11 cellular contexts compared by ENCODE assay signal in the genomic region with DNA sequence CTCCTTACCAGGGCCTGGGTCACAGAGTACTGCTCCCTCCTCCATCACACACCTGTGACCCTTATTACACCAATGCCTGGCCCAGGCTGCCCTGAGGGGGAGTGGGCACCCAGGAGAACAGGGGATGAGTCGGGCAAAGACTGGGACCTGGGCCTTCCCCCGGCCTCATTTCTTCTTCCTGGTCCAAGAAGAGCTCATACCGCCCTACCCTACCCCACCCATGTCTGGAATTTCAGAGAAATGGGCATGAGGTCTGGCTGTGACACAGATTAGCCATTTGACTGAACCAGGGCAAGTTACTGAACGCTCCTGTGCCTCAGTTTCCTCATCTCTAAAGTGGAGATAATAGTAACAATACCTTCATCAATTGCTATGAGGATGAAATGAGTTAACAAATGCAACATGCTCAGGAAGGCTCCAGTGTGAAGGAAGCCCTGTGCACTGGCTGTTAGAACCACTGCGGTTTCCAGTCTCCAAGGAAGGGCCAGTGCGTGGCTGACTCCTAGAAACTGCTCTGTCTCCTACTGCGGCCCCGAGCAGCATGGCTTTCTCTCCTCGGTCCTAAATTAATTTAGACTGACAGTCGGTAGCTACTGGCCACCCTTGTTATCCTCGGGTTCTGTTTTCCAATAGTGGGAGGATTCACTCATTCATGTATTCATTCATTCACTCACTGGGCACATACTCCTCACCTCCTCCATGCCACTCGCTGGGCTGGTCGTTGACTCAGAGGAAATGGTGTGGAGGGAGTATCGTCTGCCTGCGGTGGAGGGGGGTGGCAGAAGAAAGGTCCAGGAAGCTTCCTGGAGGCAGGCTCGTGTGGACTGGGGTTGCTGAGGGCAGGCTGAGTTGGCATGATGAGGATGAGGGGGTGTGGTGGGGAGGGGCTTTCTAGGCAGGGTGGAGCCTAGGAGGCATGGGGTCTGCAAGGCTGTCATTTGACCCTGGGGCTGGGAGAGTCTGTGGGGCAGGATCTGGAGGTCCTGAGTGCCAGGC.
DNase-seq lines count a peak whose midpoint lies in the region; ATAC-seq, FAIRE-seq and TF ChIP-seq lines count a peak whose summit lies in the region.
"Had no signal": no experiment of that assay in that cellular context is flagged by ENCODE, and none has a peak within 500 bp of the region (broad histone marks: within the 10 kb centered on the region; RNA-seq: fewer than 3 reads in every experiment).

No MANE protein-coding gene starts in this region.

- H3K9ac ChIP-seq in colonic mucosa (ENCODE audit: low read depth in 2 of 2, low read length in 2 of 2), result no peak overlapping the region

- peak; percentile 43; the same call in 2 of the 3 replicates for ATAC-seq in RWPE2 (ENCODE audit: low read depth)

- DNase-seq in H4 (ENCODE audit: low spot score), result peak; percentile 58
- DNase-seq in RWPE2 (ENCODE audit: low spot score), result no peak
- peak; percentile 33 for DNase-seq in fibroblast of the aortic adventitia (ENCODE audit: low read depth)
- peak; percentile 66 for DNase-seq in small intestine
- DNase-seq in colonic mucosa, result no peak
- DNase-seq in stimulated activated CD4-positive, alpha-beta T cell treated with anti-CD3 and anti-CD28 coated beads, Interleukin-4, amount 100 ng/mL, for 4 hours, result no peak
- no peak for DNase-seq in NCI-H1417 treated with DMSO at 0.1 percent for 48 hours (lab: John Stamatoyannopoulos, UW)
- no peak for DNase-seq in SIG-M5 treated with dmso at 0.1 percent for 504 hours (lab: John Stamatoyannopoulos, UW; ENCODE audit: unreplicated experiment)
- DNase-seq: activated CD4-positive, alpha-beta T cell treated with anti-CD3 and anti-CD28 coated beads for 4 hours; activated naive CD8-positive, alpha-beta T cell treated with anti-CD3 and anti-CD28 coated beads, Interleukin-2, amount 10 ng/mL, durations not matched to agents 7 days and 5 days; DMS53 had no signal

- no peak for FAIRE-seq in small intestine (lab: Jason Lieb, UNC)

- H3K27me3 ChIP-seq in RWPE2 (ENCODE audit: insufficient read depth, poor library complexity, severe bottlenecking) (no peaks in the 10 kb centered on the region), small intestine (ENCODE audit: control insufficient read depth in 2 of 2, insufficient read depth in 2 of 2, low read length in 2 of 2) (no peaks in the 10 kb centered on the region), colonic mucosa (no peaks in the 10 kb centered on the region)

- TF ChIP-seq CTCF in RWPE2 (IDR thresholded peaks at IDR 0.05; ENCODE audit: poor library complexity, severe bottlenecking) (no peak), fibroblast of the aortic adventitia (IDR thresholded peaks at IDR 0.05; ENCODE audit: insufficient read depth, low read length) (no peak), colonic mucosa (IDR thresholded peaks at IDR 0.05) (no peak)

- intact Hi-C loops in colonic mucosa (cut with DNase I), result no loop called here

- peaks cover 39% of the 10 kb centered on the region for H3K4me1 ChIP-seq in RWPE2 (ENCODE audit: insufficient read depth, poor library complexity, severe bottlenecking)
- H3K4me1 ChIP-seq in small intestine (ENCODE audit: control insufficient read depth in 2 of 2, insufficient read depth in 1 of 2, low read depth in 1 of 2, low read length in 1 of 2), result no peaks in the 10 kb centered on the region
- H3K4me1 ChIP-seq in colonic mucosa, result no peaks in the 10 kb centered on the region

- H3K4me3 ChIP-seq in RWPE2 (ENCODE audit: severe bottlenecking) (no peak overlapping the region), fibroblast of the aortic adventitia (ENCODE audit: low read depth, low read length) (no peak overlapping the region), small intestine (ENCODE audit: low read depth in 1 of 2, low read length in 2 of 2) (no peak overlapping the region), colonic mucosa (no peak overlapping the region)

- H3K9me3 ChIP-seq in RWPE2 (ENCODE audit: severe bottlenecking) (no peaks in the 10 kb centered on the region), small intestine (ENCODE audit: control insufficient read depth, low read depth) (no peaks in the 10 kb centered on the region), colonic mucosa (no peaks in the 10 kb centered on the region)

- H3K27ac ChIP-seq in RWPE2 (ENCODE audit: poor library complexity, severe bottlenecking) (peak overlapping the region; percentile 87), small intestine (ENCODE audit: low read depth in 1 of 2, low read length in 1 of 2) (no peak overlapping the region), colonic mucosa (no peak overlapping the region)

- H3K36me3 ChIP-seq in RWPE2 (ENCODE audit: low read depth) (no peaks in the 10 kb centered on the region), small intestine (ENCODE audit: control insufficient read depth in 2 of 2, insufficient read depth in 2 of 2, low read length in 2 of 2) (no peaks in the 10 kb centered on the region), colonic mucosa (no peaks in the 10 kb centered on the region)

- 56 to 76% (median 65%) methylated on average over 16 of the region's 16 CpGs for WGBS in small intestine, 3 donors

Comparison
In these comparisons a context has a peak if more than half of its experiments do, and no peak if none do; other contexts are left out.
1. DNase-seq: peak in H4 (single experiment), fibroblast of the aortic adventitia (single experiment) and small intestine (single experiment); none in RWPE2 (single experiment), colonic mucosa (single experiment), stimulated activated CD4-positive, alpha-beta T cell treated with anti-CD3 and anti-CD28 coated beads, Interleukin-4, amount 100 ng/mL, for 4 hours (0 of 2), NCI-H1417 treated with DMSO at 0.1 percent for 48 hours (single experiment) and SIG-M5 treated with dmso at 0.1 percent for 504 hours (single experiment).